ENCODE assay signal across 1 cellular context in the genomic region with DNA sequence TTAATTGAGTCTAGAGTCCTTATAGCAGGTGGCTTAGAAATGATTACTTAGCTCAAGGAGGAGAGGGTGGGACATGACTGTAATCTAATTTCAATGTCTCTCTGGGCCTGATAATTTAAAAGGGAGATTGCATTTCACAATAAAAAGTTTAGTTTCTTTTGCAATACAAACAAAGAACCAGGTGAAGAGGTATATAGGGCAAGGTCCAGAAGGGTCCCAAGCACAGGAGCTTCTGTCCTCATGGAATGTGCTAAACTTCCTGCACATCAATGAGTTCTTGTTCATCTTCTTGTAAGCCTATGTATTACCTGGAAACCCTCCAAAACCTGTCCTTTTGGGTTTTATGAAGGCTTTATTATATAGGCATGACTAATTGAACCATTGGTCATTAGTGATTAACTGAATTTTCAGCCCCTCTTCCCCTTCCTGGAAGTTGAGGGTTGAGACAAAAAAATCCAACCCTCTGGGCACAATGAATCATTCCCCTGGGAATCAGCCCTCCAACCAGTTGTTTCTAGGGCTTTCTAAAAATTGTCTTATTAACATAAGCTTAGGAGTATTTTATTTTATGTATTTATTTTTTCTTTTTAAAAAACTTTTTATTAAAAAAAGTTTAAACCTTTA.
TF ChIP-seq lines count a peak whose summit lies in the region.

No MANE protein-coding gene starts in this region.

TF ChIP-seq in HepG2, 621 proteins besides CTCF, POLR2A, EP300 and RAD21 (continues in another document):
- TF ChIP-seq ZNF839 (CRISPR knock-in tag; IDR thresholded peaks at IDR 0.05; ENCODE audit: borderline replicate concordance) (no peak), ZBTB20 (CRISPR knock-in tag; IDR thresholded peaks at IDR 0.05; ENCODE audit: borderline replicate concordance, low read depth) (no peak), ZNF619 (CRISPR knock-in tag; IDR thresholded peaks at IDR 0.05) (no peak), ZSCAN20 (CRISPR knock-in tag; IDR thresholded peaks at IDR 0.05; ENCODE audit: borderline replicate concordance) (no peak), CBX1 (IDR thresholded peaks at IDR 0.05; ENCODE audit: low read depth) (no peak), MAFG (CRISPR knock-in tag; IDR thresholded peaks at IDR 0.05) (no peak), ZEB1 (IDR thresholded peaks at IDR 0.05; ENCODE audit: insufficient replicate concordance, low read depth) (no peak), HNF4A (CRISPR knock-in tag; IDR thresholded peaks at IDR 0.05) (peak; percentile 52; the same call in 1 of the 2 replicates), MAZ (IDR thresholded peaks at IDR 0.05; ENCODE audit: borderline replicate concordance, low read depth, low read length) (no peak), MAZ (CRISPR knock-in tag; IDR thresholded peaks at IDR 0.05; ENCODE audit: low read depth) (no peak), POLR2AphosphoS2 (IDR thresholded peaks at IDR 0.05; ENCODE audit: low read depth, low read length) (no peak), CCAR2 (optimal IDR thresholded peaks at IDR 0.05; ENCODE audit: low read depth, low read length) (no peak), POGZ (CRISPR knock-in tag; IDR thresholded peaks at IDR 0.05) (no peak), HHEX (CRISPR knock-in tag; IDR thresholded peaks at IDR 0.05) (no peak), HOXA5 (CRISPR knock-in tag; IDR thresholded peaks at IDR 0.05) (no peak), ETV5 (CRISPR knock-in tag; IDR thresholded peaks at IDR 0.05; ENCODE audit: borderline replicate concordance) (peak; percentile 20; the same call in 1 of the 2 replicates), TEAD3 (CRISPR knock-in tag; optimal IDR thresholded peaks at IDR 0.05; ENCODE audit: borderline replicate concordance) (peak; percentile 58), MIER2 (CRISPR knock-in tag; IDR thresholded peaks at IDR 0.05) (no peak), SAFB2 (CRISPR knock-in tag; IDR thresholded peaks at IDR 0.05; ENCODE audit: borderline replicate concordance, low read depth) (no peak)
- TF ChIP-seq, protein P1, sequence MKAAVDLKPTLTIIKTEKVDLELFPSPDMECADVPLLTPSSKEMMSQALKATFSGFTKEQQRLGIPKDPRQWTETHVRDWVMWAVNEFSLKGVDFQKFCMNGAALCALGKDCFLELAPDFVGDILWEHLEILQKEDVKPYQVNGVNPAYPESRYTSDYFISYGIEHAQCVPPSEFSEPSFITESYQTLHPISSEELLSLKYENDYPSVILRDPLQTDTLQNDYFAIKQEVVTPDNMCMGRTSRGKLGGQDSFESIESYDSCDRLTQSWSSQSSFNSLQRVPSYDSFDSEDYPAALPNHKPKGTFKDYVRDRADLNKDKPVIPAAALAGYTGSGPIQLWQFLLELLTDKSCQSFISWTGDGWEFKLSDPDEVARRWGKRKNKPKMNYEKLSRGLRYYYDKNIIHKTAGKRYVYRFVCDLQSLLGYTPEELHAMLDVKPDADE (CRISPR knock-in tag; IDR thresholded peaks at IDR 0.05), result no peak
- TF ChIP-seq, protein P2, sequence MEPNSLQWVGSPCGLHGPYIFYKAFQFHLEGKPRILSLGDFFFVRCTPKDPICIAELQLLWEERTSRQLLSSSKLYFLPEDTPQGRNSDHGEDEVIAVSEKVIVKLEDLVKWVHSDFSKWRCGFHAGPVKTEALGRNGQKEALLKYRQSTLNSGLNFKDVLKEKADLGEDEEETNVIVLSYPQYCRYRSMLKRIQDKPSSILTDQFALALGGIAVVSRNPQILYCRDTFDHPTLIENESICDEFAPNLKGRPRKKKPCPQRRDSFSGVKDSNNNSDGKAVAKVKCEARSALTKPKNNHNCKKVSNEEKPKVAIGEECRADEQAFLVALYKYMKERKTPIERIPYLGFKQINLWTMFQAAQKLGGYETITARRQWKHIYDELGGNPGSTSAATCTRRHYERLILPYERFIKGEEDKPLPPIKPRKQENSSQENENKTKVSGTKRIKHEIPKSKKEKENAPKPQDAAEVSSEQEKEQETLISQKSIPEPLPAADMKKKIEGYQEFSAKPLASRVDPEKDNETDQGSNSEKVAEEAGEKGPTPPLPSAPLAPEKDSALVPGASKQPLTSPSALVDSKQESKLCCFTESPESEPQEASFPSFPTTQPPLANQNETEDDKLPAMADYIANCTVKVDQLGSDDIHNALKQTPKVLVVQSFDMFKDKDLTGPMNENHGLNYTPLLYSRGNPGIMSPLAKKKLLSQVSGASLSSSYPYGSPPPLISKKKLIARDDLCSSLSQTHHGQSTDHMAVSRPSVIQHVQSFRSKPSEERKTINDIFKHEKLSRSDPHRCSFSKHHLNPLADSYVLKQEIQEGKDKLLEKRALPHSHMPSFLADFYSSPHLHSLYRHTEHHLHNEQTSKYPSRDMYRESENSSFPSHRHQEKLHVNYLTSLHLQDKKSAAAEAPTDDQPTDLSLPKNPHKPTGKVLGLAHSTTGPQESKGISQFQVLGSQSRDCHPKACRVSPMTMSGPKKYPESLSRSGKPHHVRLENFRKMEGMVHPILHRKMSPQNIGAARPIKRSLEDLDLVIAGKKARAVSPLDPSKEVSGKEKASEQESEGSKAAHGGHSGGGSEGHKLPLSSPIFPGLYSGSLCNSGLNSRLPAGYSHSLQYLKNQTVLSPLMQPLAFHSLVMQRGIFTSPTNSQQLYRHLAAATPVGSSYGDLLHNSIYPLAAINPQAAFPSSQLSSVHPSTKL (CRISPR knock-in tag; IDR thresholded peaks at IDR 0.05), result peak; percentile 29; the same call in 1 of the 2 replicates
- TF ChIP-seq, protein P3, sequence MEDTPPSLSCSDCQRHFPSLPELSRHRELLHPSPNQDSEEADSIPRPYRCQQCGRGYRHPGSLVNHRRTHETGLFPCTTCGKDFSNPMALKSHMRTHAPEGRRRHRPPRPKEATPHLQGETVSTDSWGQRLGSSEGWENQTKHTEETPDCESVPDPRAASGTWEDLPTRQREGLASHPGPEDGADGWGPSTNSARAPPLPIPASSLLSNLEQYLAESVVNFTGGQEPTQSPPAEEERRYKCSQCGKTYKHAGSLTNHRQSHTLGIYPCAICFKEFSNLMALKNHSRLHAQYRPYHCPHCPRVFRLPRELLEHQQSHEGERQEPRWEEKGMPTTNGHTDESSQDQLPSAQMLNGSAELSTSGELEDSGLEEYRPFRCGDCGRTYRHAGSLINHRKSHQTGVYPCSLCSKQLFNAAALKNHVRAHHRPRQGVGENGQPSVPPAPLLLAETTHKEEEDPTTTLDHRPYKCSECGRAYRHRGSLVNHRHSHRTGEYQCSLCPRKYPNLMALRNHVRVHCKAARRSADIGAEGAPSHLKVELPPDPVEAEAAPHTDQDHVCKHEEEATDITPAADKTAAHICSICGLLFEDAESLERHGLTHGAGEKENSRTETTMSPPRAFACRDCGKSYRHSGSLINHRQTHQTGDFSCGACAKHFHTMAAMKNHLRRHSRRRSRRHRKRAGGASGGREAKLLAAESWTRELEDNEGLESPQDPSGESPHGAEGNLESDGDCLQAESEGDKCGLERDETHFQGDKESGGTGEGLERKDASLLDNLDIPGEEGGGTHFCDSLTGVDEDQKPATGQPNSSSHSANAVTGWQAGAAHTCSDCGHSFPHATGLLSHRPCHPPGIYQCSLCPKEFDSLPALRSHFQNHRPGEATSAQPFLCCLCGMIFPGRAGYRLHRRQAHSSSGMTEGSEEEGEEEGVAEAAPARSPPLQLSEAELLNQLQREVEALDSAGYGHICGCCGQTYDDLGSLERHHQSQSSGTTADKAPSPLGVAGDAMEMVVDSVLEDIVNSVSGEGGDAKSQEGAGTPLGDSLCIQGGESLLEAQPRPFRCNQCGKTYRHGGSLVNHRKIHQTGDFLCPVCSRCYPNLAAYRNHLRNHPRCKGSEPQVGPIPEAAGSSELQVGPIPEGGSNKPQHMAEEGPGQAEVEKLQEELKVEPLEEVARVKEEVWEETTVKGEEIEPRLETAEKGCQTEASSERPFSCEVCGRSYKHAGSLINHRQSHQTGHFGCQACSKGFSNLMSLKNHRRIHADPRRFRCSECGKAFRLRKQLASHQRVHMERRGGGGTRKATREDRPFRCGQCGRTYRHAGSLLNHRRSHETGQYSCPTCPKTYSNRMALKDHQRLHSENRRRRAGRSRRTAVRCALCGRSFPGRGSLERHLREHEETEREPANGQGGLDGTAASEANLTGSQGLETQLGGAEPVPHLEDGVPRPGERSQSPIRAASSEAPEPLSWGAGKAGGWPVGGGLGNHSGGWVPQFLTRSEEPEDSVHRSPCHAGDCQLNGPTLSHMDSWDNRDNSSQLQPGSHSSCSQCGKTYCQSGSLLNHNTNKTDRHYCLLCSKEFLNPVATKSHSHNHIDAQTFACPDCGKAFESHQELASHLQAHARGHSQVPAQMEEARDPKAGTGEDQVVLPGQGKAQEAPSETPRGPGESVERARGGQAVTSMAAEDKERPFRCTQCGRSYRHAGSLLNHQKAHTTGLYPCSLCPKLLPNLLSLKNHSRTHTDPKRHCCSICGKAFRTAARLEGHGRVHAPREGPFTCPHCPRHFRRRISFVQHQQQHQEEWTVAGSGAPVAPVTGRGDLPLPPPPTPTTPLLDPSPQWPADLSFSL (CRISPR knock-in tag; IDR thresholded peaks at IDR 0.05), result no peak
- TF ChIP-seq, protein P4, sequence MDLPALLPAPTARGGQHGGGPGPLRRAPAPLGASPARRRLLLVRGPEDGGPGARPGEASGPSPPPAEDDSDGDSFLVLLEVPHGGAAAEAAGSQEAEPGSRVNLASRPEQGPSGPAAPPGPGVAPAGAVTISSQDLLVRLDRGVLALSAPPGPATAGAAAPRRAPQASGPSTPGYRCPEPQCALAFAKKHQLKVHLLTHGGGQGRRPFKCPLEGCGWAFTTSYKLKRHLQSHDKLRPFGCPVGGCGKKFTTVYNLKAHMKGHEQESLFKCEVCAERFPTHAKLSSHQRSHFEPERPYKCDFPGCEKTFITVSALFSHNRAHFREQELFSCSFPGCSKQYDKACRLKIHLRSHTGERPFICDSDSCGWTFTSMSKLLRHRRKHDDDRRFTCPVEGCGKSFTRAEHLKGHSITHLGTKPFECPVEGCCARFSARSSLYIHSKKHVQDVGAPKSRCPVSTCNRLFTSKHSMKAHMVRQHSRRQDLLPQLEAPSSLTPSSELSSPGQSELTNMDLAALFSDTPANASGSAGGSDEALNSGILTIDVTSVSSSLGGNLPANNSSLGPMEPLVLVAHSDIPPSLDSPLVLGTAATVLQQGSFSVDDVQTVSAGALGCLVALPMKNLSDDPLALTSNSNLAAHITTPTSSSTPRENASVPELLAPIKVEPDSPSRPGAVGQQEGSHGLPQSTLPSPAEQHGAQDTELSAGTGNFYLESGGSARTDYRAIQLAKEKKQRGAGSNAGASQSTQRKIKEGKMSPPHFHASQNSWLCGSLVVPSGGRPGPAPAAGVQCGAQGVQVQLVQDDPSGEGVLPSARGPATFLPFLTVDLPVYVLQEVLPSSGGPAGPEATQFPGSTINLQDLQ (CRISPR knock-in tag; IDR thresholded peaks at IDR 0.05), result no peak
- TF ChIP-seq, protein P5, sequence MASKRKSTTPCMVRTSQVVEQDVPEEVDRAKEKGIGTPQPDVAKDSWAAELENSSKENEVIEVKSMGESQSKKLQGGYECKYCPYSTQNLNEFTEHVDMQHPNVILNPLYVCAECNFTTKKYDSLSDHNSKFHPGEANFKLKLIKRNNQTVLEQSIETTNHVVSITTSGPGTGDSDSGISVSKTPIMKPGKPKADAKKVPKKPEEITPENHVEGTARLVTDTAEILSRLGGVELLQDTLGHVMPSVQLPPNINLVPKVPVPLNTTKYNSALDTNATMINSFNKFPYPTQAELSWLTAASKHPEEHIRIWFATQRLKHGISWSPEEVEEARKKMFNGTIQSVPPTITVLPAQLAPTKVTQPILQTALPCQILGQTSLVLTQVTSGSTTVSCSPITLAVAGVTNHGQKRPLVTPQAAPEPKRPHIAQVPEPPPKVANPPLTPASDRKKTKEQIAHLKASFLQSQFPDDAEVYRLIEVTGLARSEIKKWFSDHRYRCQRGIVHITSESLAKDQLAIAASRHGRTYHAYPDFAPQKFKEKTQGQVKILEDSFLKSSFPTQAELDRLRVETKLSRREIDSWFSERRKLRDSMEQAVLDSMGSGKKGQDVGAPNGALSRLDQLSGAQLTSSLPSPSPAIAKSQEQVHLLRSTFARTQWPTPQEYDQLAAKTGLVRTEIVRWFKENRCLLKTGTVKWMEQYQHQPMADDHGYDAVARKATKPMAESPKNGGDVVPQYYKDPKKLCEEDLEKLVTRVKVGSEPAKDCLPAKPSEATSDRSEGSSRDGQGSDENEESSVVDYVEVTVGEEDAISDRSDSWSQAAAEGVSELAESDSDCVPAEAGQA (IDR thresholded peaks at IDR 0.05; ENCODE audit: low read depth), result no peak
- TF ChIP-seq, protein P5 (CRISPR knock-in tag; IDR thresholded peaks at IDR 0.05; ENCODE audit: borderline replicate concordance), result no peak
- TF ChIP-seq, protein P6, sequence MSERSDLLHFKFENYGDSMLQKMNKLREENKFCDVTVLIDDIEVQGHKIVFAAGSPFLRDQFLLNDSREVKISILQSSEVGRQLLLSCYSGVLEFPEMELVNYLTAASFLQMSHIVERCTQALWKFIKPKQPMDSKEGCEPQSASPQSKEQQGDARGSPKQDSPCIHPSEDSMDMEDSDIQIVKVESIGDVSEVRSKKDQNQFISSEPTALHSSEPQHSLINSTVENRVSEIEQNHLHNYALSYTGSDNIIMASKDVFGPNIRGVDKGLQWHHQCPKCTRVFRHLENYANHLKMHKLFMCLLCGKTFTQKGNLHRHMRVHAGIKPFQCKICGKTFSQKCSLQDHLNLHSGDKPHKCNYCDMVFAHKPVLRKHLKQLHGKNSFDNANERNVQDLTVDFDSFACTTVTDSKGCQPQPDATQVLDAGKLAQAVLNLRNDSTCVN (CRISPR knock-in tag; IDR thresholded peaks at IDR 0.05; ENCODE audit: borderline replicate concordance), result no peak
